Comparison of ENCODE assay signal across 27 cellular contexts in the genomic region with DNA sequence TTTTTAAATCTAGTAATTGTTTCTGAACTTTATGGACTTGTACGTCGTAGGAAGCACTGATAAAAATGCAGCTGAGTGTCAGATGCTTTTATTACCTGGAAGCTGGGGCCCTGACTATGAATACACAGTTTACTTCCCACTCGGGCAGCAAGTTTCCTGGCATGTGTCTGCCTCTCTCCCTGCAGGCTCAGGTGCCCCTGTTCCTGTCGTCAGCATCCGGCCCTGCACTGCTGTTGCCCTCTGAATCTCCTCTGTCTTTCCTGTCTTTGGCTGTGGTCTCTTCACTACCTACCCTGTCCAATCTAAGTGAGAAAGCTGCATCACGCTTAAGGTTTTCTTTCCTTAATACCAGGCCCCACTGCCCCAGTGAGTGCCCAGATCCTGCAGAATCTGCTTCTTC.
DNase-seq lines count a peak whose midpoint lies in the region; ATAC-seq lines count a peak whose summit lies in the region.
"Had no signal": no experiment of that assay in that cellular context is flagged by ENCODE, and none has a peak within 500 bp of the region (broad histone marks: within the 10 kb centered on the region; RNA-seq: fewer than 3 reads in every experiment).

No MANE protein-coding gene starts in this region.

- CTCF ChIA-PET in naive thymus-derived CD4-positive, alpha-beta T cell (lab: Charles Lee) = no interaction called here

- H3K36me3 ChIP-seq in naive thymus-derived CD4-positive, alpha-beta T cell (ENCODE audit: control insufficient read depth in 2 of 3, insufficient read depth in 3 of 3, low read length in 3 of 3) = no peaks in the 10 kb centered on the region
- H3K36me3 ChIP-seq: SJSA1, upper lobe of right lung, WERI-Rb-1 had no signal

- H3K4me3 Mint-ChIP-seq in activated naive CD8-positive, alpha-beta T cell treated with anti-CD3 and anti-CD28 coated beads for 36 hours = no peak overlapping the region
- peak overlapping the region in 9 of 10 donors; percentile 1 to 79 (median 16) for H3K4me3 Mint-ChIP-seq in naive thymus-derived CD4-positive, alpha-beta T cell
- H3K4me3 Mint-ChIP-seq: activated CD4-positive, alpha-beta memory T cell treated with anti-CD3 and anti-CD28 coated beads, Interleukin-2, amount 10 ng/mL, durations not matched to agents 7 days and 5 days; dendritic cell treated with granulocyte-macrophage colony-stimulating factor and Interleukin-4, amounts not matched to agents 40 ng/mL and 50 ng/mL, for 4 days had no signal

- POLR2A ChIA-PET in naive thymus-derived CD4-positive, alpha-beta T cell (lab: Charles Lee) = no interaction called here

- H3K4me3 ChIP-seq in Jurkat, Clone E6-1 (ENCODE audit: low read length) = peak overlapping the region; percentile 43
- no peak overlapping the region for H3K4me3 ChIP-seq in naive thymus-derived CD4-positive, alpha-beta T cell (ENCODE audit: low read length)
- H3K4me3 ChIP-seq: GM12878, SJSA1, skin epidermis, upper lobe of right lung had no signal

- H3K36me3 Mint-ChIP-seq in activated naive CD8-positive, alpha-beta T cell treated with anti-CD3 and anti-CD28 coated beads for 36 hours = peaks cover 2% of the 10 kb centered on the region
- peaks cover 0 to 4% (median 0%) of the 10 kb centered on the region in 5 donors for H3K36me3 Mint-ChIP-seq in naive thymus-derived CD4-positive, alpha-beta T cell

- intact Hi-C loops in naive thymus-derived CD4-positive, alpha-beta T cell (cut with micrococcal nuclease) = loop anchor here (2.0 kb wide), 2 partner anchors 21 to 75 kb away; partner anchors contain the start of gene PELI2 (in 1 of the 2)

- H3K9me3 Mint-ChIP-seq in activated naive CD8-positive, alpha-beta T cell treated with anti-CD3 and anti-CD28 coated beads for 36 hours = no peaks in the 10 kb centered on the region
- peaks cover 0 to 3% (median 0%) of the 10 kb centered on the region in 11 donors for H3K9me3 Mint-ChIP-seq in naive thymus-derived CD4-positive, alpha-beta T cell
- H3K9me3 Mint-ChIP-seq: activated CD4-positive, alpha-beta memory T cell treated with anti-CD3 and anti-CD28 coated beads, Interleukin-2, amount 10 ng/mL, durations not matched to agents 7 days and 5 days; dendritic cell treated with granulocyte-macrophage colony-stimulating factor and Interleukin-4, amounts not matched to agents 40 ng/mL and 50 ng/mL, for 4 days had no signal

- peaks cover 0 to 15% of the 10 kb centered on the region in 2 donors for H3K4me1 ChIP-seq in naive thymus-derived CD4-positive, alpha-beta T cell (ENCODE audit: control insufficient read depth in 2 of 2, insufficient read depth in 2 of 2, low read length in 2 of 2)

- DNase-seq in NCI-H510A treated with DMSO at 0.1 percent for 48 hours (lab: John Stamatoyannopoulos, UW) (peak; percentile 26), NCI-H510A (lab: John Stamatoyannopoulos, UW) (no peak), kidney tubule cell (ENCODE audit: low spot score) (no peak), islet precursor cell (no peak), A172 (ENCODE audit: low spot score) (no peak)
- DNase-seq in Jurkat, Clone E6-1 (ENCODE audit: low read depth, low spot score) = peak; percentile 86
- no peak for DNase-seq in activated naive CD8-positive, alpha-beta T cell treated with anti-CD3 and anti-CD28 coated beads for 36 hours
- DNase-seq in naive thymus-derived CD4-positive, alpha-beta T cell = peak in 4 of 9 donors; percentile 14 to 35 (median 32)
- DNase-seq: 8988T; activated CD4-positive, alpha-beta memory T cell treated with anti-CD3 and anti-CD28 coated beads, Interleukin-2, amount 10 ng/mL, durations not matched to agents 7 days and 5 days; activated gamma-delta T cell; activated T-cell treated with anti-CD3 and anti-CD28 coated beads for 4 hours; central memory CD4-positive, alpha-beta T cell; GOT3; KBM-7; mammary epithelial cell; NCI-H1436 treated with DMSO at 0.1 percent for 48 hours; NCI-H524; nucleus accumbens; stimulated activated CD4-positive, alpha-beta T cell treated with anti-CD3 and anti-CD28 coated beads, Interleukin-1b, Interleukin-23, amount 100 ng/mL, for 48 hours; substantia nigra; upper lobe of right lung; WERI-Rb-1 had no signal

- H3K4me1 Mint-ChIP-seq in activated naive CD8-positive, alpha-beta T cell treated with anti-CD3 and anti-CD28 coated beads for 36 hours = peaks cover 20% of the 10 kb centered on the region
- H3K4me1 Mint-ChIP-seq in naive thymus-derived CD4-positive, alpha-beta T cell = peaks cover 16 to 38% (median 34%) of the 10 kb centered on the region in 7 donors

- no peaks in the 10 kb centered on the region for H3K9me3 ChIP-seq in naive thymus-derived CD4-positive, alpha-beta T cell (ENCODE audit: control insufficient read depth in 2 of 3, low read length in 3 of 3)
- H3K9me3 ChIP-seq: SJSA1, upper lobe of right lung had no signal

- no peak overlapping the region for H3K27ac ChIP-seq in naive thymus-derived CD4-positive, alpha-beta T cell (ENCODE audit: low read depth, low read length)
- H3K27ac ChIP-seq: SJSA1, upper lobe of right lung, WERI-Rb-1 had no signal

- H3K27me3 Mint-ChIP-seq in activated naive CD8-positive, alpha-beta T cell treated with anti-CD3 and anti-CD28 coated beads for 36 hours = no peaks in the 10 kb centered on the region
- H3K27me3 Mint-ChIP-seq in naive thymus-derived CD4-positive, alpha-beta T cell = no peaks in the 10 kb centered on the region
- H3K27me3 Mint-ChIP-seq: activated CD4-positive, alpha-beta memory T cell treated with anti-CD3 and anti-CD28 coated beads, Interleukin-2, amount 10 ng/mL, durations not matched to agents 7 days and 5 days; dendritic cell treated with granulocyte-macrophage colony-stimulating factor and Interleukin-4, amounts not matched to agents 40 ng/mL and 50 ng/mL, for 4 days had no signal

- no peaks in the 10 kb centered on the region for H3K27me3 ChIP-seq in naive thymus-derived CD4-positive, alpha-beta T cell (ENCODE audit: control insufficient read depth in 2 of 2, insufficient read depth in 2 of 2, low read length in 2 of 2)
- H3K27me3 ChIP-seq: SJSA1, upper lobe of right lung had no signal

- peak overlapping the region; percentile 32 for H3K27ac Mint-ChIP-seq in activated naive CD8-positive, alpha-beta T cell treated with anti-CD3 and anti-CD28 coated beads for 36 hours
- peak overlapping the region in 6 of 9 donors; percentile 1 to 86 (median 70) for H3K27ac Mint-ChIP-seq in naive thymus-derived CD4-positive, alpha-beta T cell
- H3K27ac Mint-ChIP-seq: activated CD4-positive, alpha-beta memory T cell treated with anti-CD3 and anti-CD28 coated beads, Interleukin-2, amount 10 ng/mL, durations not matched to agents 7 days and 5 days; dendritic cell treated with granulocyte-macrophage colony-stimulating factor and Interleukin-4, amounts not matched to agents 40 ng/mL and 50 ng/mL, for 4 days had no signal

- peak; percentile 45 for ATAC-seq in naive thymus-derived CD4-positive, alpha-beta T cell
- ATAC-seq: GM12878, upper lobe of right lung had no signal

Comparison
In these comparisons a context has a peak if more than half of its experiments do, and no peak if none do; other contexts are left out.
1. DNase-seq: peak in NCI-H510A treated with DMSO at 0.1 percent for 48 hours (single experiment) and Jurkat, Clone E6-1 (single experiment); none in NCI-H510A (single experiment), activated naive CD8-positive, alpha-beta T cell treated with anti-CD3 and anti-CD28 coated beads for 36 hours (single experiment), kidney tubule cell (single experiment), islet precursor cell (single experiment) and A172 (single experiment).